Comparison of ENCODE assay signal across 12 cellular contexts in genomic region chr4:17325098-17325497, GRCh38.
"Had no signal": no experiment of that assay in that cellular context is flagged by ENCODE, and none has a peak within 500 bp of the region (broad histone marks: within the 10 kb centered on the region; RNA-seq: fewer than 3 reads in every experiment).

No MANE protein-coding gene starts in this region.

- H3K27ac ChIP-seq: epithelial cell of prostate, gastrocnemius medialis, lower lobe of right lung, ovary, thoracic aorta, tibial nerve had no signal

- H3K9me3 ChIP-seq: gastrocnemius medialis, lower lobe of right lung, ovary, thoracic aorta, tibial nerve, upper lobe of left lung had no signal

- DNase-seq: cortex of kidney; gastrocnemius medialis; lower lobe of right lung; natural killer cell; stimulated activated naive B cell treated with anti-CD40 and anti-IgM and Interleukin-4, amounts not matched to agents 10 μg/mL and 1 μg/mL and 100 μg/mL, for 72 hours; upper lobe of left lung had no signal

- H3K36me3 ChIP-seq: gastrocnemius medialis, lower lobe of right lung, ovary, thoracic aorta, tibial nerve, upper lobe of left lung had no signal

- H3K4me3 ChIP-seq: gastrocnemius medialis, lower lobe of right lung, ovary, tibial nerve, upper lobe of left lung had no signal

- ATAC-seq: esophagus mucosa, gastrocnemius medialis, natural killer cell had no signal

- H3K27me3 ChIP-seq: dorsolateral prefrontal cortex, gastrocnemius medialis, ovary, tibial nerve, upper lobe of left lung had no signal
